ENCODE assay signal across 13 cellular contexts in genomic region chr20:31602430-31602778, GRCh38. TPM values are rescaled to one million over a fixed set of nuclear protein-coding genes. Genes with fewer than 3 reads are reported as not detected.
A peak's percentile ranks its signal among the peaks of the same experiment; 100 is the strongest.
DNase-seq lines count a peak whose midpoint lies in the region; ATAC-seq and TF ChIP-seq lines count a peak whose summit lies in the region.
"Had no signal": no experiment of that assay in that cellular context is flagged by ENCODE, and none has a peak within 500 bp of the region (broad histone marks: within the 10 kb centered on the region; RNA-seq: fewer than 3 reads in every experiment).

No MANE protein-coding gene starts in this region.

- 55 to 76% methylated on average over 4 of the region's 4 CpGs for WGBS in esophagus squamous epithelium, 2 donors
- 93% methylated on average over 4 of the region's 4 CpGs for WGBS in psoas muscle, 3 donors

- H3K27me3 Mint-ChIP-seq in Calu3 (ENCODE audit: unreplicated experiment) = peaks cover 11% of the 10 kb centered on the region

- H3K27ac Mint-ChIP-seq in Calu3 (ENCODE audit: unreplicated experiment) = peak overlapping the region; percentile 93
- peak overlapping the region in 1 of 2 donors; percentile 76 for H3K27ac Mint-ChIP-seq in activated naive CD4-positive, alpha-beta T cell treated with anti-CD3 and anti-CD28 coated beads, Interleukin-2, amount 50 U/mL, for 72 hours
- H3K27ac Mint-ChIP-seq: activated T-cell treated with anti-CD3 and anti-CD28 coated beads, Interleukin-2, amount 50 U/mL, for 72 hours had no signal

- H3K4me3 Mint-ChIP-seq in Calu3 (ENCODE audit: low read depth, unreplicated experiment) = peak overlapping the region; percentile 51

- H3K27ac ChIP-seq in RWPE1 = peak overlapping the region; percentile 86
- H3K27ac ChIP-seq in esophagus squamous epithelium = peak overlapping the region in 3 of 4 donors; percentile 94 to 97 (median 94)
- H3K27ac ChIP-seq in psoas muscle = peak overlapping the region; percentile 85

- H3K9me3 ChIP-seq in esophagus squamous epithelium = no peaks in the 10 kb centered on the region
- no peaks in the 10 kb centered on the region for H3K9me3 ChIP-seq in psoas muscle

- H3K27me3 ChIP-seq in esophagus squamous epithelium (peaks cover 0 to 3% (median 0%) of the 10 kb centered on the region in 4 donors), psoas muscle (ENCODE audit: insufficient read depth in 3 of 3, low read length in 2 of 3) (peaks cover 0 to 3% (median 0%) of the 10 kb centered on the region in 3 donors)

- intact Hi-C loops in Calu3 (cut with micrococcal nuclease; ENCODE audit: unreplicated experiment) (no loop called here), esophagus squamous epithelium (cut with DNase I) (no loop called here), psoas muscle (cut with DNase I) (no loop called here)

- no peak for DNase-seq in Calu3
- no peak for DNase-seq in RWPE1 (ENCODE audit: low spot score)
- DNase-seq in esophagus squamous epithelium (lab: John Stamatoyannopoulos, UW) = no peak
- no peak for DNase-seq in psoas muscle
- no peak for DNase-seq in superior temporal gyrus (ENCODE audit: extremely low spot score)
- no peak for DNase-seq in activated naive CD4-positive, alpha-beta T cell treated with anti-CD3 and anti-CD28 coated beads, Interleukin-2, amount 50 U/mL, for 72 hours (ENCODE audit: low spot score in 2 of 2)
- no peak for DNase-seq in mesenteric fat pad (ENCODE audit: low spot score)
- DNase-seq in NCI-H748 treated with DMSO at 0.1 percent for 48 hours (lab: John Stamatoyannopoulos, UW) = no peak
- DNase-seq: NCI-H1694 treated with DMSO at 0.1 percent for 48 hours, OCI-M1 had no signal

- TF ChIP-seq POLR2A in esophagus squamous epithelium (IDR thresholded peaks at IDR 0.05) = no peak

- TF ChIP-seq CTCF in Calu3 (IDR thresholded peaks at IDR 0.05; ENCODE audit: unreplicated experiment) = no peak
- no peak for TF ChIP-seq CTCF in RWPE1 (conservative IDR thresholded peaks at IDR 0.05; ENCODE audit: low read depth)
- no peak for TF ChIP-seq CTCF in esophagus squamous epithelium (IDR thresholded peaks at IDR 0.05)
- no peak for TF ChIP-seq CTCF in psoas muscle (IDR thresholded peaks at IDR 0.05)

- H3K4me3 ChIP-seq in esophagus squamous epithelium = no peak overlapping the region
- H3K4me3 ChIP-seq in psoas muscle = no peak overlapping the region

- peaks cover 64% of the 10 kb centered on the region for H3K36me3 Mint-ChIP-seq in Calu3 (ENCODE audit: insufficient read depth, unreplicated experiment)
- peaks cover 0 to 9% of the 10 kb centered on the region in 2 donors for H3K36me3 Mint-ChIP-seq in activated naive CD4-positive, alpha-beta T cell treated with anti-CD3 and anti-CD28 coated beads, Interleukin-2, amount 50 U/mL, for 72 hours

- H3K4me1 Mint-ChIP-seq in Calu3 (ENCODE audit: low read depth, unreplicated experiment) = peaks cover 26% of the 10 kb centered on the region

- H3K36me3 ChIP-seq in esophagus squamous epithelium (peaks cover 0 to 8% (median 0%) of the 10 kb centered on the region in 3 donors), psoas muscle (ENCODE audit: insufficient read depth in 1 of 2, low read depth in 1 of 2) (no peaks in the 10 kb centered on the region)

- CTCF ChIA-PET in Calu3 (lab: Charles Lee) = interaction anchor here (0.6 to 3.7 kb wide), 12 partner anchors 9 to 84 kb away, joined by 3 to 57 read pairs (median 10); no protein-coding TSS in a partner anchor
- CTCF ChIA-PET in RWPE1 (lab: Yijun Ruan, JAX) = interaction anchor here (0.8 to 1.0 kb wide), 5 partner anchors 9 to 45 kb away, joined by 3 to 5 read pairs (median 5); no protein-coding TSS in a partner anchor

- no peaks in the 10 kb centered on the region for H3K9me3 Mint-ChIP-seq in Calu3 (ENCODE audit: low read depth, unreplicated experiment)
- H3K9me3 Mint-ChIP-seq in activated naive CD4-positive, alpha-beta T cell treated with anti-CD3 and anti-CD28 coated beads, Interleukin-2, amount 50 U/mL, for 72 hours = no peaks in the 10 kb centered on the region
- H3K9me3 Mint-ChIP-seq: activated T-cell treated with anti-CD3 and anti-CD28 coated beads, Interleukin-2, amount 50 U/mL, for 72 hours had no signal

- POLR2A ChIA-PET in RWPE1 (lab: Yijun Ruan, JAX; ENCODE audit: low non-redundant PET) = interaction anchor here (0.9 to 1.2 kb wide), 6 partner anchors 9 to 35 kb away, joined by 5 to 8 read pairs (median 6); no protein-coding TSS in a partner anchor

- peaks cover 18 to 54% (median 20%) of the 10 kb centered on the region in 3 donors for H3K4me1 ChIP-seq in esophagus squamous epithelium
- peaks cover 17% of the 10 kb centered on the region for H3K4me1 ChIP-seq in psoas muscle

- no peak for ATAC-seq in psoas muscle
- ATAC-seq in activated naive CD4-positive, alpha-beta T cell treated with anti-CD3 and anti-CD28 coated beads, Interleukin-2, amount 50 U/mL, for 72 hours = no peak

- BruUV-seq in Calu3 (replicated peaks; lab: Mats Ljungman, UMichigan) = no TSS peak

RNA-seq across cellular contexts. Expression of gene ID1, which starts 2.7 kb away (rescaled TPM):
- 347 and 431 TPM in 2 replicates for total RNA-seq in Calu3 (2022)
- 100 to 1,000 TPM; 422 to 839 (median 555) TPM for total RNA-seq in esophagus squamous epithelium
- total RNA-seq in psoas muscle = 100 to 1,000 TPM in 2 of 4 donors, 10 to 100 TPM in 2; 25.1 to 129 (median 102) TPM
- 100 to 1,000 TPM in 1 of 3 donors, 10 to 100 TPM in 2; 45.1 to 574 (median 45.2) TPM for polyA plus RNA-seq in psoas muscle
- 10 to 100 TPM in 1 of 2 donors, 1 to 10 TPM in 1; 1.4 to 19.4 TPM for total RNA-seq in activated naive CD4-positive, alpha-beta T cell treated with anti-CD3 and anti-CD28 coated beads, Interleukin-2, amount 50 U/mL, for 72 hours
- 223 TPM for total RNA-seq in mesenteric fat pad

RNA-seq across cellular contexts. Expression of gene COX4I2, which starts 35.3 kb away (rescaled TPM):
- total RNA-seq in Calu3 (2022) (not detected in 2 replicates), esophagus squamous epithelium (1 to 10 TPM in 2 of 4 donors, under 1 TPM in 1, not detected in 1; 0.83 to 3.1 (median 2.6) TPM), psoas muscle (1 to 10 TPM; 3.5 to 8.1 (median 5.0) TPM), mesenteric fat pad (2.3 TPM)
- polyA plus RNA-seq in psoas muscle = 10 to 100 TPM in 2 of 3 donors, 1 to 10 TPM in 1; 7.0 to 13.2 (median 11.9) TPM
- not detected for total RNA-seq in activated naive CD4-positive, alpha-beta T cell treated with anti-CD3 and anti-CD28 coated beads, Interleukin-2, amount 50 U/mL, for 72 hours
- total RNA-seq: activated T-cell treated with anti-CD3 and anti-CD28 coated beads, Interleukin-2, amount 50 U/mL, for 72 hours; Daoy; pulmonary artery endothelial cell had no signal
